Comparison of ENCODE assay signal across 9 cellular contexts in the genomic region with DNA sequence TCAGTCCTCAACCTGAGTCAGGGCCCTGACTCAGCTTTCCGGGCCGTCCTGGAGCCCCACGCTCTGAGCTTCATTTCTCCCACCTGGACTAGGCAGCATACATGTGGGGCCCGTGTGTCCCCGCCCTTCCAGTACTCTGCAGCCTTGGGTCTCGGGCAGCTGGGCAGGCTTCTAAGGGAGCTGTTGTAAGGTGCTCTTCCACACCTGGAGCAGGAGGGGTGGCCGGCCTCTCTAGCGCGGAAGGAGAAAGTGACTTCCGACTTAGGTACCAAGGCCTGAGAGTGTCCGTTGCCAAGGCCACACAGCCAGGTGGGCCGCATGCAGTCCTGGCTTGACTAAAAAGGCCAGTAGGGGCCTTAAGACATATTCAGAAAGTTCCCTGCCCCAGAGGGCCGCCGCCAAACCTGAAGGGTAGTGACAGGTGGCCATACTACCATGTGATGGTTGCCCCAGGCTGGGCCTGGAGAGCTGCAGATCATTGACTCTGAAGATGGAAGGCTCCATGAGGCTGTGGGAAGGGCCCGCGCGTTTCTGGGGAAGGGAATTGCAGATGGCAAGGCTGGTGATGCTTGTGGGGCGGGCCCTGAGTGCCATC. TPM values are rescaled to one million over a fixed set of nuclear protein-coding genes. Genes with fewer than 3 reads are reported as not detected.
DNase-seq lines count a peak whose midpoint lies in the region; ATAC-seq and TF ChIP-seq lines count a peak whose summit lies in the region.
"Had no signal": no experiment of that assay in that cellular context is flagged by ENCODE, and none has a peak within 500 bp of the region (broad histone marks: within the 10 kb centered on the region; RNA-seq: fewer than 3 reads in every experiment).

No MANE protein-coding gene starts in this region.

- no peak overlapping the region for H4K5ac ChIP-seq in H9 (ENCODE audit: insufficient read length, low read depth, low read length)

- H3K9ac ChIP-seq in H9 (ENCODE audit: extremely low read depth, insufficient read length, low read length) = no peak overlapping the region

- 0 out of 2 replicates have a peak, but pooled peaks have one; percentile 0 for ATAC-seq in WTC11
- ATAC-seq in right lobe of liver = no peak
- no peak for ATAC-seq in aorta (ENCODE audit: low FRiP score)
- no peak for ATAC-seq in GM21737 (IDR thresholded peaks at IDR 0.05; ENCODE audit: unreplicated experiment)

- no peak overlapping the region for H3K56ac ChIP-seq in H9 (ENCODE audit: insufficient read length, low read depth, low read length)

- no peak overlapping the region for H3K14ac ChIP-seq in H9 (ENCODE audit: insufficient read depth, low read length)

- H3K4ac ChIP-seq in H9 (ENCODE audit: low read depth, low read length) = no peak overlapping the region

- no peak overlapping the region for H3K18ac ChIP-seq in H9 (ENCODE audit: insufficient read length, low read depth, low read length)

- POLR2A ChIA-PET in WTC11 (lab: Charles Lee) = interaction anchor here (0.6 to 1.6 kb wide), 6 partner anchors 9 to 40 kb away, joined by 3 to 6 read pairs (median 4); partner anchors contain the start of genes GNAI2, HYAL3, NAA80 and SEMA3B

- no peak overlapping the region for H2BK15ac ChIP-seq in H9 (ENCODE audit: low read depth, low read length)

- H3K4me3 Mint-ChIP-seq in H9 (peak overlapping the region in 1 of 2 experiments; percentile 74; a peak in 3 of 5 replicates), WTC11 (peak overlapping the region; percentile 64)

- H3K27ac Mint-ChIP-seq in H9 (peak overlapping the region; percentile 73 to 82 (median 74); a peak in 4 of 7 replicates), WTC11 (peak overlapping the region; percentile 91)

- DNase-seq in H9 (no peak), WTC11 (ENCODE audit: low spot score) (peak; percentile 42), right lobe of liver (no peak), aorta (no peak), SKM-1 treated with dmso at 0.1 percent for 144 hours (lab: John Stamatoyannopoulos, UW; ENCODE audit: unreplicated experiment) (no peak), posterior vena cava (ENCODE audit: low spot score) (no peak)

- H2AFZ ChIP-seq in H9 (ENCODE audit: low read length) = no peak overlapping the region

- H3K4me1 Mint-ChIP-seq in H9 = peaks cover 24 to 49% of the 10 kb centered on the region in 2 experiments
- H3K4me1 Mint-ChIP-seq in WTC11 = peaks cover 30% of the 10 kb centered on the region

- H3K23me2 ChIP-seq in H9 (ENCODE audit: insufficient read length, low read depth, low read length, poor library complexity, severe bottlenecking) = no peaks in the 10 kb centered on the region

- no peaks in the 10 kb centered on the region for H3K9me2 ChIP-seq in DOHH2 (replicated peaks; ENCODE audit: control insufficient read depth, low read length)

- TF ChIP-seq POLR2A in right lobe of liver (IDR thresholded peaks at IDR 0.05) = no peak

- no peak overlapping the region for H2BK20ac ChIP-seq in H9 (ENCODE audit: low read depth, low read length, poor library complexity, severe bottlenecking)

- H3K27me3 Mint-ChIP-seq in H9 (ENCODE audit: low read depth) (peaks cover 1% of the 10 kb centered on the region; the same call in 1 of the 2 replicates), WTC11 (ENCODE audit: low read depth) (no peaks in the 10 kb centered on the region)

- H3K4me1 ChIP-seq in DOHH2 (ENCODE audit: control insufficient read depth, low read length) (peaks cover 10% of the 10 kb centered on the region), H9 (ENCODE audit: insufficient read depth, low read length) (peaks cover 3% of the 10 kb centered on the region; the same call in 1 of the 2 replicates), right lobe of liver (peaks cover 0 to 21% (median 6%) of the 10 kb centered on the region in 4 donors), aorta (ENCODE audit: control insufficient read depth in 1 of 2, insufficient read depth in 2 of 2, low read length in 2 of 2) (no peaks in the 10 kb centered on the region)

- H3K79me1 ChIP-seq in H9 (ENCODE audit: insufficient read depth, low read depth, low read length, poor library complexity, severe bottlenecking) = no peaks in the 10 kb centered on the region

- H3K4me2 ChIP-seq in DOHH2 (ENCODE audit: low read length) = peak overlapping the region; percentile 69
- H3K4me2 ChIP-seq in H9 (ENCODE audit: insufficient read depth, insufficient read length, low read length) = no peak overlapping the region

- H2AK5ac ChIP-seq in H9 (ENCODE audit: insufficient read length, low read length) = no peak overlapping the region

- H3K23ac ChIP-seq in H9 (ENCODE audit: insufficient read length, low read depth, low read length) = no peak overlapping the region

- intact Hi-C loops in right lobe of liver (cut with DNase I) = loop anchor here in 1 of 2 donors (10.0 kb wide), 1 partner anchor 135 kb away; no protein-coding TSS in a partner anchor
- intact Hi-C loops in aorta (cut with DNase I) = no loop called here
- intact Hi-C loops in posterior vena cava (cut with DNase I) = no loop called here

- H3K27ac ChIP-seq in DOHH2 (ENCODE audit: low read depth, low read length) (no peak overlapping the region), H9 (ENCODE audit: insufficient read length, low read depth, low read length) (no peak overlapping the region), right lobe of liver (peak overlapping the region in 2 of 3 donors; percentile 95), aorta (ENCODE audit: low read depth in 1 of 2, low read length in 2 of 2) (peak overlapping the region; percentile 21 to 24)

- H3K9me3 Mint-ChIP-seq in H9 (no peaks in the 10 kb centered on the region), WTC11 (no peaks in the 10 kb centered on the region)

- H2BK12ac ChIP-seq in H9 (ENCODE audit: insufficient read length, low read depth, low read length) = no peak overlapping the region

- peak overlapping the region; percentile 66 for H3K4me3 ChIP-seq in DOHH2 (ENCODE audit: low read length)
- H3K4me3 ChIP-seq in right lobe of liver = peak overlapping the region in 2 of 3 donors; percentile 56 to 60
- H3K4me3 ChIP-seq in aorta (ENCODE audit: low read length in 2 of 2) = no peak overlapping the region

- TF ChIP-seq CTCF in DOHH2 (IDR thresholded peaks at IDR 0.05; ENCODE audit: low read depth, low read length, poor library complexity, severe bottlenecking) (no peak), H9 (conservative IDR thresholded peaks at IDR 0.05) (no peak), WTC11 (IDR thresholded peaks at IDR 0.05) (no peak), right lobe of liver (IDR thresholded peaks at IDR 0.05) (no peak)

- CTCF ChIA-PET in WTC11 (lab: Charles Lee) = interaction anchor here (0.8 to 7.6 kb wide), 28 partner anchors 8 to 135 kb away, joined by 3 to 151 read pairs (median 8); partner anchors contain the start of genes GNAI2, HYAL1, HYAL2 and HYAL3

- peaks cover 14 to 36% (median 29%) of the 10 kb centered on the region in 3 experiments; a peak in 6 of 7 replicates for H3K36me3 Mint-ChIP-seq in H9 (ENCODE audit: insufficient read depth in 1 of 3, low read depth in 3 of 3)
- H3K36me3 Mint-ChIP-seq in WTC11 = peaks cover 16% of the 10 kb centered on the region

- H3K27me3 ChIP-seq in DOHH2 (ENCODE audit: control insufficient read depth, low read length) (no peaks in the 10 kb centered on the region), H9 (ENCODE audit: insufficient read depth, low read length) (no peaks in the 10 kb centered on the region), right lobe of liver (no peaks in the 10 kb centered on the region), aorta (ENCODE audit: control insufficient read depth in 1 of 2, insufficient read depth in 2 of 2, low read length in 1 of 2) (no peaks in the 10 kb centered on the region)

- no peak overlapping the region for H4K8ac ChIP-seq in H9 (replicated peaks; ENCODE audit: insufficient read length, low read depth, low read length)

- no peak overlapping the region for H4K91ac ChIP-seq in H9 (ENCODE audit: insufficient read length, low read depth, low read length)

- H3K79me2 ChIP-seq in DOHH2 (ENCODE audit: control insufficient read depth, low read length) (no peaks in the 10 kb centered on the region), H9 (ENCODE audit: insufficient read depth, low read length) (no peaks in the 10 kb centered on the region)

- no peaks in the 10 kb centered on the region; the same call in 1 of the 2 replicates for H3F3A ChIP-seq in DOHH2 (ENCODE audit: control insufficient read depth, insufficient read depth)

- H3K9me3 ChIP-seq in DOHH2 (ENCODE audit: control insufficient read depth, insufficient read depth, low read length) = no peaks in the 10 kb centered on the region
- no peaks in the 10 kb centered on the region for H3K9me3 ChIP-seq in H9 (ENCODE audit: control insufficient read depth, low read depth, low read length)
- no peaks in the 10 kb centered on the region for H3K9me3 ChIP-seq in right lobe of liver
- no peaks in the 10 kb centered on the region for H3K9me3 ChIP-seq in aorta (ENCODE audit: control insufficient read depth, low read length)

- no CpG with 5 or more reads among the region's 18 CpGs for WGBS in H9 (ENCODE audit: extremely low coverage, insufficient read length, low lambda C conversion rate)
- no CpG with 5 or more reads among the region's 18 CpGs for WGBS in right lobe of liver (ENCODE audit: insufficient coverage, low coverage, low lambda C conversion rate, missing lambda C conversion rate)
- WGBS in aorta, 2 donors = 56% methylated on average over 18 of the region's 18 CpGs

- H4K20me1 ChIP-seq in DOHH2 (ENCODE audit: control insufficient read depth, insufficient read depth, low read depth, low read length) = no peaks in the 10 kb centered on the region
- peaks cover 2% of the 10 kb centered on the region for H4K20me1 ChIP-seq in H9 (ENCODE audit: control insufficient read depth, insufficient read depth, insufficient read length)

- H3K36me3 ChIP-seq in DOHH2 (ENCODE audit: control insufficient read depth, low read length) (peaks cover 30% of the 10 kb centered on the region), right lobe of liver (peaks cover 0 to 26% (median 18%) of the 10 kb centered on the region in 4 donors), aorta (ENCODE audit: control insufficient read depth in 1 of 2, insufficient read depth in 2 of 2, low read length in 1 of 2) (peaks cover 0 to 3% of the 10 kb centered on the region in 2 donors)

- H3T11ph ChIP-seq in H9 (ENCODE audit: low read length) = no peak overlapping the region

- no peak overlapping the region for H2BK120ac ChIP-seq in H9 (ENCODE audit: low read depth, low read length, poor library complexity, severe bottlenecking)

- H2BK5ac ChIP-seq in H9 (ENCODE audit: insufficient read length, low read length) = no peak overlapping the region

RNA-seq across cellular contexts. Expression of gene SEMA3B, which starts 9.4 kb away (rescaled TPM):
- total RNA-seq in H9 (2021) (4.4 and 6.4 TPM in 2 replicates), WTC11 (2021) (7.3 to 9.0 TPM (median 8.7 TPM) in 3 replicates), right lobe of liver (1 to 10 TPM; 1.7 to 4.5 (median 2.6) TPM), aorta (10 to 100 TPM; 26.0 to 57.4 TPM), posterior vena cava (10 to 100 TPM; 18.6 to 39.7 TPM)
- polyA plus RNA-seq in aorta = 10 to 100 TPM; 23.3 to 69.5 TPM

RNA-seq across cellular contexts. Expression of gene LSMEM2, which starts 19.4 kb away (rescaled TPM):
- total RNA-seq in H9 (2021) = 0.24 and 0.50 TPM in 2 replicates
- 0.41 to 0.60 TPM (median 0.57 TPM) in 3 replicates for total RNA-seq in WTC11 (2021)
- not detected for total RNA-seq in right lobe of liver
- total RNA-seq in aorta = under 1 TPM in 1 of 2 donors, not detected in 1; 0.51 TPM
- 1 to 10 TPM in 1 of 2 donors, not detected in 1; 1.3 TPM for polyA plus RNA-seq in aorta
- under 1 TPM in 1 of 2 donors, not detected in 1; 0.37 TPM for total RNA-seq in posterior vena cava
- total RNA-seq: glomerular endothelial cell had no signal

RNA-seq across cellular contexts. Expression of gene GNAI2, which starts 23.5 kb away (rescaled TPM):
- 210 and 218 TPM in 2 replicates for total RNA-seq in H9 (2021)
- total RNA-seq in WTC11 (2021) = 181 to 185 TPM (median 185 TPM) in 3 replicates
- total RNA-seq in right lobe of liver = 100 to 1,000 TPM in 2 of 6 experiments, 10 to 100 TPM in 4; 73.3 to 125 (median 98.7) TPM
- total RNA-seq in aorta = 100 to 1,000 TPM; 301 to 356 TPM
- polyA plus RNA-seq in aorta = 100 to 1,000 TPM; 174 to 217 TPM
- 100 to 1,000 TPM; 261 to 265 TPM for total RNA-seq in posterior vena cava

RNA-seq across cellular contexts. Expression of gene IFRD2, which starts 32.7 kb away (rescaled TPM):
- total RNA-seq in H9 (2021) (107 and 109 TPM in 2 replicates), WTC11 (2021) (63.2 to 92.0 TPM (median 75.6 TPM) in 3 replicates), right lobe of liver (10 to 100 TPM; 40.8 to 71.0 (median 56.3) TPM), aorta (10 to 100 TPM; 46.8 to 58.8 TPM), posterior vena cava (10 to 100 TPM; 47.3 to 53.3 TPM)
- polyA plus RNA-seq in aorta = 10 to 100 TPM; 34.6 to 47.1 TPM

RNA-seq across cellular contexts. Expression of gene HYAL3, which starts 39.7 kb away (rescaled TPM):
- total RNA-seq in H9 (2021) (2.3 and 3.1 TPM in 2 replicates), WTC11 (2021) (2.9 to 3.8 TPM (median 3.2 TPM) in 3 replicates), right lobe of liver (1 to 10 TPM; 1.8 to 7.5 (median 3.1) TPM), aorta (1 to 10 TPM; 2.2 to 2.9 TPM), posterior vena cava (1 to 10 TPM; 2.5 to 3.9 TPM)
- polyA plus RNA-seq in aorta = 1 to 10 TPM in 1 of 2 donors, under 1 TPM in 1; 0.63 to 5.1 TPM

Comparison
In these comparisons a context has a peak if more than half of its experiments do, and no peak if none do; other contexts are left out.
1. H3K27ac ChIP-seq: peak in right lobe of liver (2 of 3) and aorta (2 of 2); none in DOHH2 (single experiment) and H9 (single experiment).
2. H3K4me3 ChIP-seq: peak in DOHH2 (single experiment) and right lobe of liver (2 of 3); none in aorta (0 of 2).